Comparison of ENCODE assay signal across 8 cellular contexts in the genomic region with DNA sequence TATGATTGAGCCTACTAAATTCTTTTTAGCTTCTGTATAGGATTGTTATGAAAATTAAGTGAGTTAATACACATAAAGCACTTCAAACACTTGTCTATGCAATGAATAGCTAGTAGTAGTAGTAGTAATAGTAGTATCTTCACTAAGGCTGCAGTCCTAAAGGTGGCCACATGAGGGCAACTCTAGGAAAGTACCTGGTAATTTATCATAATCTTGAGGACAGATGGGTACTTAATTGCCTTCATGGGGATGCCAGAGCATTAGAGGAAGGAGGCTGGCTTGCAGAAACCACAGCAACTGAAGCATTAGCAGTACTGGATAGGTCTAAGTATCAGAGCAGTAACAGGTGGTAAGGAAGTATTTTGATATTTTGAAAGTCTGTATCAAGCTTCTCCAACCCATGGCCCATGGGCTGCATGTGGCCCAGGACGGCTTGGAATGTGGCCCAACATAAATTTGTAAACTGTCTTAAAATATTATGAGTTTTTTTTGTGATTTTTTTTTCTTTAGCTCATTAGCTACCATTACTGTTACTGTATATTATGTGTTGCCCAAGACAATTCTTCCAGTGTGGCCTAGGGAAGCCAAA. TPM values are rescaled to one million over a fixed set of nuclear protein-coding genes. Genes with fewer than 3 reads are reported as not detected.
DNase-seq lines count a peak whose midpoint lies in the region; ATAC-seq and TF ChIP-seq lines count a peak whose summit lies in the region.

No MANE protein-coding gene starts in this region.

- no peaks in the 10 kb centered on the region for H3K36me3 Mint-ChIP-seq in CD8-positive, alpha-beta T cell

- no peak overlapping the region for H3K4me3 Mint-ChIP-seq in CD8-positive, alpha-beta T cell

- H3K27me3 ChIP-seq in CD8-positive, alpha-beta T cell (ENCODE audit: insufficient read depth, low read length): no peaks in the 10 kb centered on the region

- H3K4me3 ChIP-seq in CD8-positive, alpha-beta T cell (ENCODE audit: low read depth, low read length): no peak overlapping the region

- peaks cover 4% of the 10 kb centered on the region for H3K4me1 Mint-ChIP-seq in CD8-positive, alpha-beta T cell (ENCODE audit: low read depth)

- no peaks in the 10 kb centered on the region for H3K4me1 ChIP-seq in CD8-positive, alpha-beta T cell (ENCODE audit: insufficient read depth, low read length)

- TF ChIP-seq CTCF in CD8-positive, alpha-beta T cell (IDR thresholded peaks at IDR 0.05): peak; percentile 82
- peak; percentile 37 for TF ChIP-seq CTCF in GM20000 (IDR thresholded peaks at IDR 0.05; ENCODE audit: extremely low read depth, missing control alignments)

- POLR2A ChIA-PET in CD8-positive, alpha-beta T cell (lab: Charles Lee): interaction anchor here (0.9 to 1.8 kb wide), 4 partner anchors 13 to 68 kb away, joined by 3 to 6 read pairs (median 4); no protein-coding TSS in a partner anchor

- no peaks in the 10 kb centered on the region for H3K36me3 ChIP-seq in CD8-positive, alpha-beta T cell (ENCODE audit: insufficient read depth, low read length)

- no peaks in the 10 kb centered on the region for H3K9me3 ChIP-seq in CD8-positive, alpha-beta T cell (ENCODE audit: low read length)

- intact Hi-C loops in CD8-positive, alpha-beta T cell (cut with DNase I, micrococcal nuclease): loop anchor here (1.0 kb wide), 3 partner anchors 13 to 107 kb away; no protein-coding TSS in a partner anchor

- CTCF ChIA-PET in CD8-positive, alpha-beta T cell (lab: Charles Lee): interaction anchor here (1.0 to 5.4 kb wide), 24 partner anchors 9 to 241 kb away, joined by 3 to 51 read pairs (median 6); a partner anchor contains a TSS

- H3K27ac ChIP-seq in CD8-positive, alpha-beta T cell (ENCODE audit: low read depth, low read length): no peak overlapping the region

- peak; percentile 96 for ATAC-seq in CD8-positive, alpha-beta T cell
- ATAC-seq in HG03097 (IDR thresholded peaks at IDR 0.05; ENCODE audit: low FRiP score, unreplicated experiment) (no peak), GM21360 (IDR thresholded peaks at IDR 0.05; ENCODE audit: unreplicated experiment) (no peak)

- no peaks in the 10 kb centered on the region for H3K9me3 Mint-ChIP-seq in CD8-positive, alpha-beta T cell

- no peaks in the 10 kb centered on the region for H3K27me3 Mint-ChIP-seq in CD8-positive, alpha-beta T cell (ENCODE audit: low read depth)

- peak; percentile 36 to 69 (median 59) for DNase-seq in CD8-positive, alpha-beta T cell
- DNase-seq in GM20000 (ENCODE audit: low spot score) (no peak), NCI-H460 (ENCODE audit: extremely low read depth, low read depth) (peak; percentile 30), activated T-cell treated with anti-CD3 and anti-CD28 coated beads for 4 hours (peak; percentile 63), germinal center (ENCODE audit: low spot score) (peak; percentile 70)
- DNase-seq in stimulated activated CD4-positive, alpha-beta T cell treated with anti-CD3 and anti-CD28 coated beads, TNF-alpha, amount 100 ng/mL, for 24 hours (ENCODE audit: low read depth in 3 of 3): peak; percentile 34 to 54 (median 51)

- no peak overlapping the region for H3K27ac Mint-ChIP-seq in CD8-positive, alpha-beta T cell

RNA-seq across cellular contexts. Expression of a gene that starts 17.3 kb away (rescaled TPM):
- 1 to 10 TPM in 1 of 2 experiments, under 1 TPM in 1; 0.64 to 1.3 TPM for total RNA-seq in CD8-positive, alpha-beta T cell
- total RNA-seq in NCI-H460 (2014; rRNA removed; shearing (Covaris generic)): 2.0 and 3.0 TPM in 2 replicates
- polyA plus RNA-seq in NCI-H460 (2014; cell fraction: nucleus; rRNA removed): 0.88 and 1.6 TPM in 2 replicates

RNA-seq across cellular contexts. Expression of a gene that starts 17.4 kb away (rescaled TPM):
- not detected for total RNA-seq in CD8-positive, alpha-beta T cell
- total RNA-seq in NCI-H460 (2014; rRNA removed; shearing (Covaris generic)): 0.25 and 0.43 TPM in 2 replicates
- not detected in 2 replicates for polyA plus RNA-seq in NCI-H460 (2014; cell fraction: nucleus; rRNA removed)
